ENCODE assay signal across 8 cellular contexts in genomic region chr17:19004601-19005441, GRCh38. TPM values are rescaled to one million over a fixed set of nuclear protein-coding genes. Genes with fewer than 3 reads are reported as not detected.
DNase-seq lines count a peak whose midpoint lies in the region; ATAC-seq and TF ChIP-seq lines count a peak whose summit lies in the region.

A gene with protein sequence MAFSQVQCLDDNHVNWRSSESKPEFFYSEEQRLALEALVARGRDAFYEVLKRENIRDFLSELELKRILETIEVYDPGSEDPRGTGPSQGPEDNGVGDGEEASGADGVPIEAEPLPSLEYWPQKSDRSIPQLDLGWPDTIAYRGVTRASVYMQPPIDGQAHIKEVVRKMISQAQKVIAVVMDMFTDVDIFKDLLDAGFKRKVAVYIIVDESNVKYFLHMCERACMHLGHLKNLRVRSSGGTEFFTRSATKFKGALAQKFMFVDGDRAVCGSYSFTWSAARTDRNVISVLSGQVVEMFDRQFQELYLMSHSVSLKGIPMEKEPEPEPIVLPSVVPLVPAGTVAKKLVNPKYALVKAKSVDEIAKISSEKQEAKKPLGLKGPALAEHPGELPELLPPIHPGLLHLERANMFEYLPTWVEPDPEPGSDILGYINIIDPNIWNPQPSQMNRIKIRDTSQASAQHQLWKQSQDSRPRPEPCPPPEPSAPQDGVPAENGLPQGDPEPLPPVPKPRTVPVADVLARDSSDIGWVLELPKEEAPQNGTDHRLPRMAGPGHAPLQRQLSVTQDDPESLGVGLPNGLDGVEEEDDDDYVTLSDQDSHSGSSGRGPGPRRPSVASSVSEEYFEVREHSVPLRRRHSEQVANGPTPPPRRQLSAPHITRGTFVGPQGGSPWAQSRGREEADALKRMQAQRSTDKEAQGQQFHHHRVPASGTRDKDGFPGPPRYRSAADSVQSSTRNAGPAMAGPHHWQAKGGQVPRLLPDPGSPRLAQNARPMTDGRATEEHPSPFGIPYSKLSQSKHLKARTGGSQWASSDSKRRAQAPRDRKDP (minus strand): TSS chr17:19004764. CDS start chr17:19004041, 723 bp downstream.

- peaks cover 3% of the 10 kb centered on the region for H3K9me3 Mint-ChIP-seq in activated CD8-positive, alpha-beta T cell treated with anti-CD3 and anti-CD28 coated beads for 36 hours
- H3K9me3 Mint-ChIP-seq in effector memory CD8-positive, alpha-beta T cell: no peaks in the 10 kb centered on the region

- DNase-seq in GM13977 (ENCODE audit: low spot score) (peak; percentile 94), NCI-H2196 treated with DMSO at 0.1 percent for 48 hours (lab: John Stamatoyannopoulos, UW; ENCODE audit: unreplicated experiment) (peak; percentile 15), globus pallidus (ENCODE audit: low spot score) (no peak)
- DNase-seq in activated CD8-positive, alpha-beta T cell treated with anti-CD3 and anti-CD28 coated beads for 36 hours: peak; percentile 94
- DNase-seq in effector memory CD8-positive, alpha-beta T cell: peak; percentile 79 to 84 (median 80)
- DNase-seq in stimulated activated CD8-positive, alpha-beta memory T cell treated with anti-CD3 and anti-CD28 coated beads, Interleukin-4, amount 100 ng/mL, for 48 hours: peak; percentile 91

- H3K9me3 ChIP-seq in mononuclear cell (ENCODE audit: low read depth, low read length): no peaks in the 10 kb centered on the region

- peaks cover 29% of the 10 kb centered on the region for H3K4me1 ChIP-seq in mononuclear cell (ENCODE audit: insufficient read depth, low read length)

- peaks cover 23% of the 10 kb centered on the region for H3K4me1 Mint-ChIP-seq in activated CD8-positive, alpha-beta T cell treated with anti-CD3 and anti-CD28 coated beads for 36 hours (ENCODE audit: low read depth)
- peaks cover 22 to 27% of the 10 kb centered on the region in 2 donors for H3K4me1 Mint-ChIP-seq in effector memory CD8-positive, alpha-beta T cell (ENCODE audit: low read depth in 2 of 2)

- in situ Hi-C loops in GM13977 (cut with MboI; ENCODE audit: low pct_unique_long_range_greater_than_20kb, low sequenced_read_pairs, unreplicated experiment): loop anchor here (25.0 kb wide), 1 partner anchor 193 kb away; no protein-coding TSS in a partner anchor

- H3K27ac Mint-ChIP-seq in activated CD8-positive, alpha-beta T cell treated with anti-CD3 and anti-CD28 coated beads for 36 hours: peak within 1 kb of the TSS; percentile 91
- peak within 1 kb of the TSS; percentile 91 to 92 for H3K27ac Mint-ChIP-seq in effector memory CD8-positive, alpha-beta T cell

- no peaks in the 10 kb centered on the region for H3K27me3 Mint-ChIP-seq in activated CD8-positive, alpha-beta T cell treated with anti-CD3 and anti-CD28 coated beads for 36 hours
- no peaks in the 10 kb centered on the region for H3K27me3 Mint-ChIP-seq in effector memory CD8-positive, alpha-beta T cell

- H3K4me3 ChIP-seq in mononuclear cell (ENCODE audit: low read length): peak within 1 kb of the TSS; percentile 51

- CTCF ChIA-PET in activated CD8-positive, alpha-beta T cell treated with anti-CD3 and anti-CD28 coated beads for 36 hours (lab: Charles Lee): interaction anchor here (2.3 kb wide), 1 partner anchor 44 kb away, joined by 16 read pairs; no protein-coding TSS in a partner anchor

- POLR2A ChIA-PET in activated CD8-positive, alpha-beta T cell treated with anti-CD3 and anti-CD28 coated beads for 36 hours (lab: Charles Lee): interaction anchor here (0.9 to 1.9 kb wide), 9 partner anchors 9 to 44 kb away, joined by 3 to 14 read pairs (median 6); no protein-coding TSS in a partner anchor

- peak; percentile 74 for ATAC-seq in HG02610 (IDR thresholded peaks at IDR 0.05; ENCODE audit: unreplicated experiment)
- peak; percentile 86 for ATAC-seq in activated CD8-positive, alpha-beta T cell treated with anti-CD3 and anti-CD28 coated beads for 36 hours
- ATAC-seq in effector memory CD8-positive, alpha-beta T cell (replicated peaks): peak; percentile 88

- no peaks in the 10 kb centered on the region for H3K27me3 ChIP-seq in mononuclear cell (ENCODE audit: insufficient read depth, low read length)

- TF ChIP-seq CTCF in GM13977 (IDR thresholded peaks at IDR 0.05; ENCODE audit: extremely low read depth, insufficient read depth, missing control alignments): no peak
- TF ChIP-seq CTCF in activated CD8-positive, alpha-beta T cell treated with anti-CD3 and anti-CD28 coated beads for 36 hours (IDR thresholded peaks at IDR 0.05): no peak

- peaks cover 18% of the 10 kb centered on the region for H3K36me3 Mint-ChIP-seq in activated CD8-positive, alpha-beta T cell treated with anti-CD3 and anti-CD28 coated beads for 36 hours (ENCODE audit: low read depth)
- peaks cover 10% of the 10 kb centered on the region for H3K36me3 Mint-ChIP-seq in effector memory CD8-positive, alpha-beta T cell (ENCODE audit: insufficient read depth)

- peak within 1 kb of the TSS; percentile 83 for H3K4me3 Mint-ChIP-seq in activated CD8-positive, alpha-beta T cell treated with anti-CD3 and anti-CD28 coated beads for 36 hours
- H3K4me3 Mint-ChIP-seq in effector memory CD8-positive, alpha-beta T cell: peak within 1 kb of the TSS; percentile 86 to 88

- intact Hi-C loops in activated CD8-positive, alpha-beta T cell treated with anti-CD3 and anti-CD28 coated beads for 36 hours (cut with micrococcal nuclease): no loop called here

RNA-seq across cellular contexts. Expression of the gene that starts here (rescaled TPM):
- total RNA-seq in activated CD8-positive, alpha-beta T cell treated with anti-CD3 and anti-CD28 coated beads for 36 hours: 10 to 100 TPM; 11.9 to 12.1 TPM
- total RNA-seq in mononuclear cell: 3.0 TPM
